Comparison of ENCODE assay signal across 29 cellular contexts in the genomic region with DNA sequence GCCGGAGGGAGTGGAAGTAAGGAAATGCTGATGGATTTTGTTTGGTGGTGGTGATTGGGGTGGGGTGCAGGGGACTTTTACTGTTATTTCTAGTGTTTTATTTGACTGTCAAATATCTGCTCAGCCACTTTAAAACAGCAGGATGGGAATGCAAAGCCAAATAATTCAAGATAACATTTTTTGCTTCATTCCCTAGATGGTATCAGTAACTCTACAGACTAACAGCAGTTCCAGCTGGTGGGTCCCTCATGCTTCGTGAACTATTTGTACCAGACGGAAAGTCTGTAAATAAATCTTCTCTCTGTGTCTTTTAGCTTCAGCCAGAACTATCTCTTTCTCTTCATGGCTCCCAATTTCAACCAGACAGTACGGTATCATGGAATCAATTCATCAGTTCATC. TPM values are rescaled to one million over a fixed set of nuclear protein-coding genes. Genes with fewer than 3 reads are reported as not detected.
"Had no signal": no experiment of that assay in that cellular context is flagged by ENCODE, and none has a peak within 500 bp of the region (broad histone marks: within the 10 kb centered on the region; RNA-seq: fewer than 3 reads in every experiment).

No MANE protein-coding gene starts in this region.

- H3K36me3 ChIP-seq: ascending aorta, cardiac muscle cell, Peyer's patch, SJSA1 had no signal

- H3K9me2 ChIP-seq: SK-N-SH had no signal

- H3K4me1 ChIP-seq: ascending aorta, Peyer's patch, SJSA1 had no signal

- H3K9me3 ChIP-seq: ascending aorta, Peyer's patch, SJSA1, SK-N-SH had no signal

- H3K4me3 ChIP-seq: ascending aorta, cardiac muscle cell, Peyer's patch, SJSA1 had no signal

- H3K4me2 ChIP-seq: KMS-11, SK-N-SH had no signal

- H3K9ac ChIP-seq: KMS-11, SK-N-SH had no signal

- DNase-seq: activated B cell treated with CpG ODN at 0.5 μM for 24 hours; activated CD4-positive, alpha-beta memory T cell treated with anti-CD3 and anti-CD28 coated beads, Interleukin-2, amount 10 ng/mL, durations not matched to agents 7 days and 5 days; activated CD4-positive, alpha-beta T cell treated with anti-CD3 and anti-CD28 coated beads for 4 hours; activated CD4-positive, CD25-positive, alpha-beta regulatory T cell treated with anti-CD3 and anti-CD28 coated beads, Interleukin-2, amount 50 U/mL, for 72 hours; activated CD8-positive, alpha-beta memory T cell treated with anti-CD3 and anti-CD28 coated beads for 24 hours; activated CD8-positive, alpha-beta memory T cell treated with anti-CD3 and anti-CD28 coated beads, Interleukin-2, amount 10 ng/mL, durations not matched to agents 7 days and 5 days; activated CD8-positive, alpha-beta memory T cell treated with anti-CD3 and anti-CD28 coated beads, Interleukin-2, amount 50 U/mL, for 48 hours; activated effector memory CD4-positive, alpha-beta T cell treated with Interleukin-2 at 50 U/mL for 16 hours; activated naive CD4-positive, alpha-beta T cell treated with anti-CD3 and anti-CD28 coated beads, Interleukin-2, amount 50 U/mL, for 16 hours; activated naive CD8-positive, alpha-beta T cell treated with anti-CD3 and anti-CD28 coated beads for 36 hours; activated T-cell treated with anti-CD3 and anti-CD28 coated beads, Interleukin-2, amount 50 U/mL, for 48 hours; amygdala; NCI-H1105; NCI-H1417 treated with DMSO at 0.1 percent for 48 hours; NCI-H1930; NCI-H2081 treated with DMSO at 0.1 percent for 48 hours; NCI-H510A; NCI-H82; Peyer's patch; RPMI8226; SHP77 treated with DMSO at 0.1 percent for 48 hours; SK-N-SH; T-cell; T-helper 17 cell had no signal

- H3K27me3 ChIP-seq: ascending aorta, cardiac muscle cell, Peyer's patch, SJSA1 had no signal

- H3K27ac ChIP-seq: ascending aorta, cardiac muscle cell, KMS-11, Peyer's patch, SJSA1, VCaP had no signal

RNA-seq across cellular contexts. Expression of gene GPR143, which starts 27.5 kb away (rescaled TPM):
- total RNA-seq: activated B cell treated with CpG ODN at 0.5 μM for 24 hours; activated CD4-positive, alpha-beta memory T cell treated with anti-CD3 and anti-CD28 coated beads, Interleukin-2, amount 10 ng/mL, durations not matched to agents 7 days and 5 days; activated CD8-positive, alpha-beta memory T cell treated with anti-CD3 and anti-CD28 coated beads, Interleukin-2, amount 10 ng/mL, durations not matched to agents 7 days and 5 days; activated naive CD8-positive, alpha-beta T cell treated with anti-CD3 and anti-CD28 coated beads for 36 hours; ascending aorta; Peyer's patch; SJSA1; T-cell; T-helper 17 cell had no signal
- polyA plus RNA-seq: SK-N-SH had no signal

RNA-seq across cellular contexts. Expression of gene SHROOM2, which starts 48.1 kb away (rescaled TPM):
- total RNA-seq: activated B cell treated with CpG ODN at 0.5 μM for 24 hours; activated CD4-positive, alpha-beta memory T cell treated with anti-CD3 and anti-CD28 coated beads, Interleukin-2, amount 10 ng/mL, durations not matched to agents 7 days and 5 days; activated CD8-positive, alpha-beta memory T cell treated with anti-CD3 and anti-CD28 coated beads, Interleukin-2, amount 10 ng/mL, durations not matched to agents 7 days and 5 days; activated naive CD8-positive, alpha-beta T cell treated with anti-CD3 and anti-CD28 coated beads for 36 hours; T-helper 17 cell had no signal
- polyA plus RNA-seq: SK-N-SH had no signal
